ENCODE assay signal across 15 cellular contexts in genomic region chr5:139810341-139811075, GRCh38. TPM values are rescaled to one million over a fixed set of nuclear protein-coding genes. Genes with fewer than 3 reads are reported as not detected.
DNase-seq lines count a peak whose midpoint lies in the region; ATAC-seq and TF ChIP-seq lines count a peak whose summit lies in the region.
"Had no signal": no experiment of that assay in that cellular context is flagged by ENCODE, and none has a peak within 500 bp of the region (broad histone marks: within the 10 kb centered on the region; RNA-seq: fewer than 3 reads in every experiment).

No MANE protein-coding gene starts in this region.

- H3K36me3 ChIP-seq in RWPE2 (ENCODE audit: low read depth) (no peaks in the 10 kb centered on the region), lower lobe of right lung (no peaks in the 10 kb centered on the region)

- TF ChIP-seq CTCF in RWPE2 (IDR thresholded peaks at IDR 0.05; ENCODE audit: poor library complexity, severe bottlenecking) (no peak), lower lobe of right lung (IDR thresholded peaks at IDR 0.05) (no peak), GM20000 (IDR thresholded peaks at IDR 0.05; ENCODE audit: extremely low read depth, missing control alignments) (no peak)

- DNase-seq in RWPE2 (ENCODE audit: low spot score) = peak; percentile 56
- no peak for DNase-seq in caudate nucleus (lab: John Stamatoyannopoulos, UW)
- peak; percentile 28 for DNase-seq in lower lobe of right lung
- peak; percentile 61 for DNase-seq in posterior vena cava (ENCODE audit: low spot score)
- DNase-seq in SW480 (ENCODE audit: low spot score) = no peak
- DNase-seq in iPS-NIHi7 (ENCODE audit: extremely low spot score) = no peak
- no peak for DNase-seq in GM20000 (ENCODE audit: low spot score)
- DNase-seq: CD4-positive, alpha-beta memory T cell; COR-L47; DMS153; DMS79 treated with DMSO at 0.1 percent for 48 hours; EL; GM23248 had no signal

- no peak overlapping the region for H3K4me3 ChIP-seq in RWPE2 (ENCODE audit: severe bottlenecking)
- H3K4me3 ChIP-seq in lower lobe of right lung = no peak overlapping the region
- H3K4me3 ChIP-seq: GM23248 had no signal

- no peaks in the 10 kb centered on the region for H3K27me3 ChIP-seq in RWPE2 (ENCODE audit: insufficient read depth, poor library complexity, severe bottlenecking)
- H3K27me3 ChIP-seq in lower lobe of right lung (ENCODE audit: low read depth) = peaks cover 24% of the 10 kb centered on the region

- H3K27ac ChIP-seq in RWPE2 (ENCODE audit: poor library complexity, severe bottlenecking) (no peak overlapping the region), caudate nucleus (ENCODE audit: low read depth, low read length) (peak overlapping the region; percentile 42), lower lobe of right lung (no peak overlapping the region)
- H3K27ac ChIP-seq: GM23248 had no signal

- no peak for ATAC-seq in RWPE2 (ENCODE audit: low read depth)
- no peak for ATAC-seq in lower lobe of right lung
- ATAC-seq in HG02642 (IDR thresholded peaks at IDR 0.05; ENCODE audit: poor library complexity, unreplicated experiment) = no peak
- ATAC-seq: HCT116 had no signal

- intact Hi-C loops in lower lobe of right lung (cut with DNase I) = no loop called here
- intact Hi-C loops in posterior vena cava (cut with DNase I) = no loop called here

- H3K4me1 ChIP-seq in RWPE2 (ENCODE audit: insufficient read depth, poor library complexity, severe bottlenecking) (no peaks in the 10 kb centered on the region), lower lobe of right lung (no peaks in the 10 kb centered on the region)

- no peaks in the 10 kb centered on the region for H3K9me3 ChIP-seq in RWPE2 (ENCODE audit: severe bottlenecking)
- no peaks in the 10 kb centered on the region for H3K9me3 ChIP-seq in lower lobe of right lung

RNA-seq across cellular contexts. Expression of gene PSD2, which starts 14.9 kb away (rescaled TPM):
- total RNA-seq in lower lobe of right lung = not detected
- total RNA-seq in posterior vena cava = under 1 TPM; 0.14 TPM
- total RNA-seq: CD4-positive, alpha-beta memory T cell had no signal

Comparison
In these comparisons a context has a peak if more than half of its experiments do, and no peak if none do; other contexts are left out.
1. DNase-seq: peak in RWPE2 (single experiment), lower lobe of right lung (single experiment) and posterior vena cava (single experiment); none in caudate nucleus (0 of 61), SW480 (single experiment), iPS-NIHi7 (single experiment) and GM20000 (single experiment).